ENCODE assay signal across 9 cellular contexts in the genomic region with DNA sequence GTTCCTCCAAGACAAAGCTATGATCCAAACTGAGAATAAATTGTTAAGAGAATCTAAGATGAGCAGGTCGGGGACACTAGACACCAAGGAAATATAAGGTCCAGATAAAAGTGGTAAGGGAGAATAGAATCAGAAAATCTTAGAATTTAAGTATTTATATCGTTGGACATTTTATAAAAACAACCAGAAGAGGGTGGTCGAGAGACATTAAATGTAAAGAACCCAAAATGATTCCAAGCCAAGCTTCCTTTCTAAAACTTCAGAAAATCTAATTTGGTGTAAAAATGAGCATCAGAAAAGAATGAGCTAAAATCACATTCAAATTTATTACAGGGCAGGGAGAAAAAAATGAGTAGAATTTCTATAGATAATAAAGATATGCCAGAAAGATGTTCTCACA.
A peak's percentile ranks its signal among the peaks of the same experiment; 100 is the strongest.
DNase-seq lines count a peak whose midpoint lies in the region; ATAC-seq and TF ChIP-seq lines count a peak whose summit lies in the region.
"Had no signal": no experiment of that assay in that cellular context is flagged by ENCODE, and none has a peak within 500 bp of the region (broad histone marks: within the 10 kb centered on the region; RNA-seq: fewer than 3 reads in every experiment).

No MANE protein-coding gene starts in this region.

- no peaks in the 10 kb centered on the region for H3K4me1 ChIP-seq in sigmoid colon
- H3K4me1 ChIP-seq: prostate gland had no signal

- H3K4me3 ChIP-seq in GM12864 (ENCODE audit: low read depth, low read length): no peak overlapping the region
- H3K4me3 ChIP-seq in choroid plexus epithelial cell (ENCODE audit: low read depth, low read length): no peak overlapping the region
- no peak overlapping the region for H3K4me3 ChIP-seq in sigmoid colon
- H3K4me3 ChIP-seq: prostate gland had no signal

- H3K27me3 ChIP-seq in sigmoid colon: no peaks in the 10 kb centered on the region

- WGBS in sigmoid colon, 2 donors: 17 to 20% methylated on average over 3 of the region's 3 CpGs

- no peak for TF ChIP-seq EP300 in sigmoid colon (IDR thresholded peaks at IDR 0.05)

- ATAC-seq in omental fat pad (ENCODE audit: low FRiP score) (peak; percentile 43), HG03135 (IDR thresholded peaks at IDR 0.05; ENCODE audit: unreplicated experiment) (no peak)

- H3K27ac ChIP-seq in sigmoid colon: no peak overlapping the region
- H3K27ac ChIP-seq: prostate gland had no signal

- peak; percentile 15 for TF ChIP-seq CTCF in GM12864 (IDR thresholded peaks at IDR 0.05; ENCODE audit: low read depth, low read length, missing control alignments)
- TF ChIP-seq CTCF in choroid plexus epithelial cell (conservative IDR thresholded peaks at IDR 0.05; ENCODE audit: low read depth, low read length): peak; percentile 33
- no peak for TF ChIP-seq CTCF in omental fat pad (IDR thresholded peaks at IDR 0.05)
- peak in 1 of 4 experiments; percentile 6 for TF ChIP-seq CTCF in sigmoid colon (IDR thresholded peaks at IDR 0.05)

- intact Hi-C loops in sigmoid colon (cut with DNase I): loop anchor here (2.0 kb wide), 1 partner anchor 156 kb away; no protein-coding TSS in a partner anchor

- DNase-seq in GM12864 (ENCODE audit: low read depth): no peak
- DNase-seq in NCI-H446 treated with DMSO at 0.1 percent for 48 hours (lab: John Stamatoyannopoulos, UW): peak; percentile 55
- peak; percentile 72 for DNase-seq in choroid plexus epithelial cell (ENCODE audit: low read depth)
- no peak for DNase-seq in omental fat pad (ENCODE audit: low spot score)
- no peak for DNase-seq in 8988T
- DNase-seq in activated naive CD4-positive, alpha-beta T cell (lab: John Stamatoyannopoulos, UW): no peak
- no peak for DNase-seq in sigmoid colon

- no peak for TF ChIP-seq POLR2A in sigmoid colon (IDR thresholded peaks at IDR 0.05)

- H3K9me3 ChIP-seq in sigmoid colon: no peaks in the 10 kb centered on the region
- H3K9me3 ChIP-seq: prostate gland had no signal

- no peaks in the 10 kb centered on the region for H3K36me3 ChIP-seq in sigmoid colon
- H3K36me3 ChIP-seq: prostate gland had no signal

Comparison
In these comparisons a context has a peak if more than half of its experiments do, and no peak if none do; other contexts are left out.
1. DNase-seq: peak in NCI-H446 treated with DMSO at 0.1 percent for 48 hours (single experiment) and choroid plexus epithelial cell (single experiment); none in GM12864 (single experiment), omental fat pad (single experiment), 8988T (single experiment), activated naive CD4-positive, alpha-beta T cell (0 of 4) and sigmoid colon (single experiment).
2. CTCF ChIP-seq: peak in GM12864 (single experiment) and choroid plexus epithelial cell (single experiment); none in omental fat pad (0 of 3).